In the genomic region with DNA sequence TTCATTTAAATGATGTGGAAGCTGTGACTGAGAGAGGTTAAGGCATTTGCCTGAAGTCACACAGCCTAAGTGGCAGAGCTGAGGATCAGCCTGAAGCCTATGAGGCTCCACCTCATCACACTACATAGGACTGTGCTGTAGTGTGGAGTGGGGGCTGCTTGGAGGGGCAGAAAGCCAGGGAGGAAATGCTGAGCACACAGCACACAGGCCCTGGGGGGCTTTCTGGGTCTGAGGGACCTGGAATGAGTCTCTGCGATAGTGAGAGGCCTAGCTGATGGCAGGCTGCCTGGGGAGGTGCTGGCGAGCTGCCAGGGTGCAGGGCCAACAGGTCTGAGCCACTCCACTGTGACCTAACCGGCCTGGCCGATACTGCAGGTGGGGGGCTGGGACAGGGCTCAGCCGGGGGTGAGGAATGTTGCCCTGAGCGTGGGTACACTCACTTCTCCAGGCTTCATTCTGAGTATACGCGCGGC, we compare ENCODE assay signal across 14 cellular contexts. TPM values are rescaled to one million over a fixed set of nuclear protein-coding genes. Genes with fewer than 3 reads are reported as not detected.
A peak's percentile ranks its signal among the peaks of the same experiment; 100 is the strongest.
DNase-seq lines count a peak whose midpoint lies in the region; ATAC-seq and TF ChIP-seq lines count a peak whose summit lies in the region.
"Had no signal": no experiment of that assay in that cellular context is flagged by ENCODE, and none has a peak within 500 bp of the region (broad histone marks: within the 10 kb centered on the region; RNA-seq: fewer than 3 reads in every experiment).

No MANE protein-coding gene starts in this region.

- H3K36me3 ChIP-seq in upper lobe of right lung = no peaks in the 10 kb centered on the region
- H3K36me3 ChIP-seq: WERI-Rb-1 had no signal

- no peak overlapping the region for H3K4me3 ChIP-seq in upper lobe of right lung

- H3K9me3 ChIP-seq in upper lobe of right lung = no peaks in the 10 kb centered on the region

- peak; percentile 97 for ATAC-seq in upper lobe of right lung
- ATAC-seq in HG03378 (IDR thresholded peaks at IDR 0.05; ENCODE audit: unreplicated experiment) = no peak
- no peak for ATAC-seq in HG02763 (IDR thresholded peaks at IDR 0.05; ENCODE audit: unreplicated experiment)
- no peak for ATAC-seq in activated CD4-positive, CD25-positive, alpha-beta regulatory T cell treated with anti-CD3 and anti-CD28 coated beads, Interleukin-2, amount 50 U/mL, for 24 hours

- H3K4me1 ChIP-seq in upper lobe of right lung = no peaks in the 10 kb centered on the region

- TF ChIP-seq CTCF in upper lobe of right lung (IDR thresholded peaks at IDR 0.05) = no peak

- peaks cover 42% of the 10 kb centered on the region for H3K27me3 ChIP-seq in upper lobe of right lung

- H3K27ac ChIP-seq in upper lobe of right lung = no peak overlapping the region
- H3K27ac ChIP-seq: WERI-Rb-1 had no signal

- intact Hi-C loops in upper lobe of right lung (cut with DNase I) = no loop called here

- DNase-seq in SIG-M5 treated with dmso at 0.1 percent for 504 hours (lab: John Stamatoyannopoulos, UW; ENCODE audit: unreplicated experiment) = peak; percentile 3
- DNase-seq in SIG-M5 (lab: John Stamatoyannopoulos, UW) = no peak
- peak; percentile 69 for DNase-seq in astrocyte of the hippocampus (ENCODE audit: low read depth, low spot score)
- peak; percentile 43 for DNase-seq in iPS-NIHi7 (ENCODE audit: extremely low spot score)
- DNase-seq in upper lobe of right lung = peak; percentile 92
- DNase-seq: activated T-cell treated with anti-CD3 and anti-CD28 coated beads, Interleukin-2, amount 50 U/mL, for 24 hours; stimulated activated CD4-positive, alpha-beta T cell treated with anti-CD3 and anti-CD28 coated beads, Interleukin-1b, Interleukin-23, amount 100 ng/mL, for 48 hours; WERI-Rb-1 had no signal

RNA-seq across cellular contexts. Expression of a gene that starts 2.2 kb away (rescaled TPM):
- 0.72 TPM for total RNA-seq in upper lobe of right lung
- total RNA-seq: osteocyte had no signal

RNA-seq across cellular contexts. Expression of a gene that starts 18.4 kb away (rescaled TPM):
- not detected for total RNA-seq in upper lobe of right lung
- total RNA-seq: HT1080, liver, osteocyte had no signal
